Comparison of ENCODE assay signal across 1 cellular context in the genomic region with DNA sequence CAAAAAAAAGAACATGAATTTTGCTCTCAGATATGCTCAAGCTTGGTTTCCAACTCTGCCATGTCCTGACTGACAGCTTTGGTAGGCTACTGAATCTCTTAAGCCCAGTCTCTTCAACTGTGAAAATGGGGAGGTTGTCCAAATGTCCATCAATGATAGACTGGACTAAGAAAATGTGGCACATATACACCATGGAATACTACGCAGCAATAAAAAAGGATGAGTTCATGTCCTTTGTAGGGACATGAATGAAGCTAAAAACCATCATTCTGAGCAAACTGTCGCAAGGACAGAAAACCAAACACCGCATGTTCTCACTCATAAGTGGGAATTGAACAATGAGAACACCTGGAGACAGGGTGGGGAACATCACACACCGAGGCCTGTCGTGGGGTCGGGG.
TF ChIP-seq lines count a peak whose summit lies in the region.

No MANE protein-coding gene starts in this region.

TF ChIP-seq in HEK293, 187 proteins besides CTCF, POLR2A, EP300 and RAD21 (continued from another document):
- 0 out of 2 replicates have a peak, but pooled peaks have one; percentile 14 for TF ChIP-seq ZNF280D (tag by site-specific recombination; IDR thresholded peaks at IDR 0.05)
